Comparison of ENCODE assay signal across 17 cellular contexts in genomic region chr22:23079240-23079768, GRCh38.
"Had no signal": no experiment of that assay in that cellular context is flagged by ENCODE, and none has a peak within 500 bp of the region (broad histone marks: within the 10 kb centered on the region; RNA-seq: fewer than 3 reads in every experiment).

No MANE protein-coding gene starts in this region.

- H3K27ac Mint-ChIP-seq: activated naive CD8-positive, alpha-beta T cell treated with anti-CD3 and anti-CD28 coated beads, Interleukin-2, amount 50 U/mL, for 24 hours; naive thymus-derived CD8-positive, alpha-beta T cell; T-cell had no signal

- H3K9me3 Mint-ChIP-seq: activated naive CD8-positive, alpha-beta T cell treated with anti-CD3 and anti-CD28 coated beads, Interleukin-2, amount 50 U/mL, for 24 hours; naive thymus-derived CD8-positive, alpha-beta T cell; T-cell had no signal

- H3K4me2 ChIP-seq: smooth muscle cell had no signal

- H3K27ac ChIP-seq: gastrocnemius medialis, left lung, prostate gland had no signal

- H3K4me1 ChIP-seq: gastrocnemius medialis, left lung, prostate gland had no signal

- H3K36me3 Mint-ChIP-seq: naive thymus-derived CD8-positive, alpha-beta T cell; T-cell had no signal

- H3K27me3 ChIP-seq: gastrocnemius medialis, left lung, stomach had no signal

- ATAC-seq: activated CD4-positive, CD25-positive, alpha-beta regulatory T cell treated with anti-CD3 and anti-CD28 coated beads, Interleukin-2, amount 50 U/mL, for 24 hours; activated naive CD8-positive, alpha-beta T cell treated with anti-CD3 and anti-CD28 coated beads, Interleukin-2, amount 50 U/mL, for 24 hours; left lung; mucosa of descending colon; naive thymus-derived CD8-positive, alpha-beta T cell; right cardiac atrium; T-cell had no signal

- DNase-seq: activated CD4-positive, alpha-beta T cell treated with anti-CD3 and anti-CD28 coated beads, Interleukin-2, amount 50 U/mL, for 1 hour; activated CD8-positive, alpha-beta memory T cell treated with anti-CD3 and anti-CD28 coated beads for 24 hours; activated naive CD4-positive, alpha-beta T cell; activated naive CD8-positive, alpha-beta T cell treated with anti-CD3 and anti-CD28 coated beads, Interleukin-2, amount 50 U/mL, for 24 hours; erythroblast; islet precursor cell; left lung; mucosa of descending colon; naive thymus-derived CD8-positive, alpha-beta T cell; right cardiac atrium; stomach; T-cell; T-helper 9 cell had no signal

- H3K4me3 Mint-ChIP-seq: activated naive CD8-positive, alpha-beta T cell treated with anti-CD3 and anti-CD28 coated beads, Interleukin-2, amount 50 U/mL, for 24 hours; naive thymus-derived CD8-positive, alpha-beta T cell; T-cell had no signal

- H3K4me3 ChIP-seq: gastrocnemius medialis, left lung, mucosa of descending colon, prostate gland, smooth muscle cell, stomach had no signal

- H3K36me3 ChIP-seq: gastrocnemius medialis, left lung, prostate gland, stomach had no signal
